Comparison of ENCODE assay signal across 18 cellular contexts in genomic region chr5:143496928-143497327, GRCh38.
A peak's percentile ranks its signal among the peaks of the same experiment; 100 is the strongest.
DNase-seq lines count a peak whose midpoint lies in the region; ATAC-seq, FAIRE-seq and TF ChIP-seq lines count a peak whose summit lies in the region.
"Had no signal": no experiment of that assay in that cellular context is flagged by ENCODE, and none has a peak within 500 bp of the region (broad histone marks: within the 10 kb centered on the region; RNA-seq: fewer than 3 reads in every experiment).

No MANE protein-coding gene starts in this region.

- in situ Hi-C loops in IMR-90 (cut with MboI; ENCODE audit: low sequenced_read_pairs) = no loop called here

- H4K20me1 ChIP-seq in IMR-90 (ENCODE audit: insufficient read depth, low read length) = no peaks in the 10 kb centered on the region
- H4K20me1 ChIP-seq: BLaER1 treated with 17β-estradiol and CSF1 and Interleukin-3, amounts not matched to agents 10 nM and 100 nM had no signal

- no peak overlapping the region for H2AFZ ChIP-seq in IMR-90 (replicated peaks; ENCODE audit: low read length, poor library complexity)

- no peak overlapping the region for H4K8ac ChIP-seq in IMR-90 (ENCODE audit: low read depth in 2 of 2, low read length in 2 of 2)

- FAIRE-seq in A549 (lab: Jason Lieb, UNC) = no peak
- FAIRE-seq: GM12878, GM18507 had no signal

- TF ChIP-seq POLR2A in A549 (IDR thresholded peaks at IDR 0.05; ENCODE audit: low read length) = no peak
- TF ChIP-seq POLR2A in IMR-90 (IDR thresholded peaks at IDR 0.05; ENCODE audit: low read depth, low read length) = no peak

- H3K27ac ChIP-seq in A549 = peak overlapping the region; percentile 81 to 90
- H3K27ac ChIP-seq in AG04450 (ENCODE audit: low read depth, low read length) = no peak overlapping the region
- H3K27ac ChIP-seq in IMR-90 (ENCODE audit: insufficient read depth, low read length) = no peak overlapping the region
- H3K27ac ChIP-seq in VCaP = peak overlapping the region; percentile 69
- no peak overlapping the region for H3K27ac ChIP-seq in aorta (ENCODE audit: low read depth in 1 of 2, low read length in 2 of 2)
- no peak overlapping the region for H3K27ac ChIP-seq in SJCRH30

- intact Hi-C loops in IMR-90 (cut with micrococcal nuclease) (no loop called here), aorta (cut with DNase I) (no loop called here)

- H3K4me3 ChIP-seq in A549 = no peak overlapping the region
- H3K4me3 ChIP-seq in AG04450 (ENCODE audit: low read depth, low read length) = no peak overlapping the region
- no peak overlapping the region for H3K4me3 ChIP-seq in IMR-90 (ENCODE audit: insufficient read depth, low read depth, low read length)
- H3K4me3 ChIP-seq in aorta (ENCODE audit: low read length in 2 of 2) = no peak overlapping the region
- no peak overlapping the region for H3K4me3 ChIP-seq in SJCRH30
- H3K4me3 ChIP-seq: BLaER1 treated with 17β-estradiol and CSF1 and Interleukin-3, amounts not matched to agents 10 nM and 100 nM; GM12878 had no signal

- H3K36me3 ChIP-seq in IMR-90 (ENCODE audit: control insufficient read depth, insufficient read depth, low read length) (no peaks in the 10 kb centered on the region), aorta (ENCODE audit: control insufficient read depth in 1 of 2, insufficient read depth in 2 of 2, low read length in 1 of 2) (no peaks in the 10 kb centered on the region), SJCRH30 (no peaks in the 10 kb centered on the region)
- H3K36me3 ChIP-seq: BLaER1 treated with 17β-estradiol and CSF1 and Interleukin-3, amounts not matched to agents 10 nM and 100 nM had no signal

- H2AK9ac ChIP-seq in IMR-90 (replicated peaks; ENCODE audit: low read depth, low read length, poor library complexity) = no peak overlapping the region

- H4K91ac ChIP-seq in IMR-90 (ENCODE audit: insufficient read depth, low read depth, low read length) = no peak overlapping the region

- peak overlapping the region; percentile 33; the same call in 1 of the 2 replicates for H3K4ac ChIP-seq in IMR-90 (ENCODE audit: low read depth, low read length)

- TF ChIP-seq EP300 in A549 (IDR thresholded peaks at IDR 0.05) = no peak

- TF ChIP-seq RAD21 in A549 (conservative IDR thresholded peaks at IDR 0.05 in 1 of 2, IDR thresholded peaks at IDR 0.05 in 1 of 2) = no peak
- TF ChIP-seq RAD21 in IMR-90 (IDR thresholded peaks at IDR 0.05; ENCODE audit: low read length) = no peak

- H3K27me3 ChIP-seq in AG04450 (ENCODE audit: control insufficient read depth, insufficient read depth, low read length) (no peaks in the 10 kb centered on the region), IMR-90 (ENCODE audit: control insufficient read depth, insufficient read depth, low read length) (no peaks in the 10 kb centered on the region), aorta (ENCODE audit: control insufficient read depth in 1 of 2, insufficient read depth in 2 of 2, low read length in 1 of 2) (no peaks in the 10 kb centered on the region), SJCRH30 (no peaks in the 10 kb centered on the region)
- H3K27me3 ChIP-seq: BLaER1 treated with 17β-estradiol and CSF1 and Interleukin-3, amounts not matched to agents 10 nM and 100 nM had no signal

- H3K56ac ChIP-seq in IMR-90 (ENCODE audit: extremely low read depth, insufficient read depth, low read length) = no peak overlapping the region

- H2AK5ac ChIP-seq in IMR-90 (ENCODE audit: low read depth, low read length) = no peak overlapping the region

- H3K4me1 ChIP-seq in A549 = peaks cover 70% of the 10 kb centered on the region
- H3K4me1 ChIP-seq in IMR-90 (ENCODE audit: control insufficient read depth, insufficient read depth, low read length) = peaks cover 4% of the 10 kb centered on the region
- H3K4me1 ChIP-seq in aorta (ENCODE audit: control insufficient read depth in 1 of 2, insufficient read depth in 2 of 2, low read length in 2 of 2) = peaks cover 0 to 2% of the 10 kb centered on the region in 2 donors
- H3K4me1 ChIP-seq in SJCRH30 = peaks cover 12% of the 10 kb centered on the region

- no peak overlapping the region for H2BK15ac ChIP-seq in IMR-90 (ENCODE audit: low read depth, low read length)

- H3K23ac ChIP-seq in IMR-90 (ENCODE audit: low read depth, low read length) = no peak overlapping the region

- no peak overlapping the region for H2BK5ac ChIP-seq in IMR-90 (ENCODE audit: low read depth, low read length, poor library complexity, severe bottlenecking)

- no peak overlapping the region for H3K18ac ChIP-seq in IMR-90 (ENCODE audit: low read depth, low read length)

- H2BK120ac ChIP-seq in IMR-90 (ENCODE audit: low read depth, low read length) = no peak overlapping the region

- peaks cover 14% of the 10 kb centered on the region for H3K9me1 ChIP-seq in IMR-90 (ENCODE audit: insufficient read depth, low read length)

- ATAC-seq in A549 = no peak
- ATAC-seq in IMR-90 (ENCODE audit: low read depth) = peak; percentile 36; the same call in 1 of the 2 replicates
- no peak for ATAC-seq in aorta (ENCODE audit: low FRiP score)
- ATAC-seq in GM18520 (IDR thresholded peaks at IDR 0.05; ENCODE audit: unreplicated experiment) = no peak
- ATAC-seq: GM12878 had no signal

- no peaks in the 10 kb centered on the region for H3K79me1 ChIP-seq in IMR-90 (ENCODE audit: low read depth in 1 of 2, low read length in 2 of 2)

- POLR2A ChIA-PET in A549 (lab: Yijun Ruan, JAX) = interaction anchor here (1.6 kb wide), 1 partner anchor 26 kb away, joined by 3 read pairs; no protein-coding TSS in a partner anchor
- POLR2A ChIA-PET in AG04450 (lab: Yijun Ruan, JAX) = no interaction called here
- POLR2A ChIA-PET in IMR-90 (lab: Charles Lee; ENCODE audit: unreplicated experiment) = no interaction called here

- 94% methylated on average over 2 of the region's 2 CpGs for WGBS in A549 (ENCODE audit: missing lambda C conversion rate)
- 75 to 100% methylated on average over 1 of the region's 2 CpGs for whole genome bisulfite sequencing in IMR-90 (ENCODE audit: extremely low coverage in 2 of 2, insufficient read length in 1 of 2), 2 experiments
- 90 to 93% methylated on average over 2 of the region's 2 CpGs for WGBS in aorta, 2 donors

- peaks cover 4% of the 10 kb centered on the region; the same call in 2 of the 3 replicates for H3K9me3 ChIP-seq in A549
- H3K9me3 ChIP-seq in AG04450 (ENCODE audit: control insufficient read depth, insufficient read depth, low read length) = no peaks in the 10 kb centered on the region
- H3K9me3 ChIP-seq in IMR-90 (ENCODE audit: control insufficient read depth, insufficient read depth, low read length) = no peaks in the 10 kb centered on the region
- H3K9me3 ChIP-seq in aorta (ENCODE audit: control insufficient read depth, low read length) = no peaks in the 10 kb centered on the region
- H3K9me3 ChIP-seq in SJCRH30 (replicated peaks) = peaks cover 5% of the 10 kb centered on the region; the same call in 1 of the 2 replicates
- H3K9me3 ChIP-seq: BLaER1 treated with 17β-estradiol and CSF1 and Interleukin-3, amounts not matched to agents 10 nM and 100 nM had no signal

- H4K5ac ChIP-seq in IMR-90 (ENCODE audit: low read depth, low read length) = no peak overlapping the region

- CTCF ChIA-PET in A549 (lab: Yijun Ruan, JAX) = interaction anchor here (0.7 to 1.9 kb wide), 5 partner anchors 9 to 822 kb away, joined by 3 to 10 read pairs (median 4); partner anchors contain the start of gene NR3C1
- CTCF ChIA-PET in AG04450 (lab: Charles Lee) = no interaction called here
- CTCF ChIA-PET in IMR-90 (lab: Yijun Ruan, JAX) = no interaction called here

- H2BK20ac ChIP-seq in IMR-90 (ENCODE audit: low read depth, low read length) = no peak overlapping the region

- dilution Hi-C loops in IMR-90 (cut with HindIII; ENCODE audit: low sequenced_read_pairs, unreplicated experiment) = no loop called here

- H3K14ac ChIP-seq in IMR-90 (replicated peaks; ENCODE audit: low read depth, low read length) = no peak overlapping the region

- H3K4me2 ChIP-seq in A549 = peak overlapping the region; percentile 72; the same call in 1 of the 3 replicates
- H3K4me2 ChIP-seq in IMR-90 (ENCODE audit: low read depth, low read length) = no peak overlapping the region

- no peak for TF ChIP-seq CTCF in A549 (IDR thresholded peaks at IDR 0.05)
- no peak for TF ChIP-seq CTCF in AG04450 (IDR thresholded peaks at IDR 0.05; ENCODE audit: low read depth, low read length)
- no peak for TF ChIP-seq CTCF in IMR-90 (conservative IDR thresholded peaks at IDR 0.05; ENCODE audit: low read depth, low read length)
- no peak for TF ChIP-seq CTCF in VCaP (conservative IDR thresholded peaks at IDR 0.05)

- no TSS peak for BruUV-seq in IMR-90 (replicated peaks; lab: Mats Ljungman, UMichigan)

- DNase-seq in A549 (ENCODE audit: low read depth in 1 of 2, low spot score in 1 of 2) (no peak), AG04450 (ENCODE audit: low read depth, low spot score) (peak; percentile 32), IMR-90 (peak; percentile 58), aorta (no peak), SJCRH30 (no peak), RKO (ENCODE audit: low spot score) (no peak)
- DNase-seq: AML-193; CD4-positive, CD25-positive, alpha-beta regulatory T cell; DMS53; GOT3; H9; HFFc6; KG1 had no signal

- no peak overlapping the region for H3K9ac ChIP-seq in IMR-90 (ENCODE audit: low read depth, low read length)
- H3K9ac ChIP-seq: BLaER1 treated with 17β-estradiol and CSF1 and Interleukin-3, amounts not matched to agents 10 nM and 100 nM had no signal

TF ChIP-seq in A549, 52 proteins besides CTCF, POLR2A, EP300 and RAD21 (continues in another document):
- TF ChIP-seq RARB (CRISPR knock-in tag; IDR thresholded peaks at IDR 0.05) (no peak), RNF2 (IDR thresholded peaks at IDR 0.05; ENCODE audit: borderline replicate concordance, low read depth) (no peak), PHF8 (IDR thresholded peaks at IDR 0.05; ENCODE audit: borderline replicate concordance, low read depth) (no peak), HDAC2 (IDR thresholded peaks at IDR 0.05) (no peak)

TF ChIP-seq in IMR-90, 13 proteins besides CTCF, POLR2A, EP300 and RAD21:
- TF ChIP-seq MAFK (IDR thresholded peaks at IDR 0.05; ENCODE audit: low read depth, low read length) = no peak
- no peak for TF ChIP-seq CEBPB (IDR thresholded peaks at IDR 0.05; ENCODE audit: low read depth, low read length)
- TF ChIP-seq ELK1 (IDR thresholded peaks at IDR 0.05; ENCODE audit: borderline replicate concordance, low read depth, low read length) = no peak
- TF ChIP-seq NFE2L2 (IDR thresholded peaks at IDR 0.05; ENCODE audit: low read depth, low read length) = no peak
- no peak for TF ChIP-seq RFX5 (IDR thresholded peaks at IDR 0.05; ENCODE audit: low read depth, low read length)

Comparison
In these comparisons a context has a peak if more than half of its experiments do, and no peak if none do; other contexts are left out.
1. DNase-seq: peak in AG04450 (single experiment) and IMR-90 (single experiment); none in A549 (0 of 2), aorta (0 of 2), SJCRH30 (0 of 2) and RKO (single experiment).
2. H3K27ac ChIP-seq: peak in A549 (2 of 2) and VCaP (single experiment); none in AG04450 (single experiment), IMR-90 (single experiment), aorta (0 of 2) and SJCRH30 (single experiment).